ENCODE assay signal across 18 cellular contexts in genomic region chr19:39265321-39265916, GRCh38. TPM values are rescaled to one million over a fixed set of nuclear protein-coding genes. Genes with fewer than 3 reads are reported as not detected.
DNase-seq lines count a peak whose midpoint lies in the region; ATAC-seq, FAIRE-seq and TF ChIP-seq lines count a peak whose summit lies in the region.
"Had no signal": no experiment of that assay in that cellular context is flagged by ENCODE, and none has a peak within 500 bp of the region (broad histone marks: within the 10 kb centered on the region; RNA-seq: fewer than 3 reads in every experiment).

No MANE protein-coding gene starts in this region.

- CTCF ChIA-PET in HEK293 (lab: Yijun Ruan, JAX) = no interaction called here
- CTCF ChIA-PET in H1 (lab: Charles Lee; ENCODE audit: partially characterized antibody) = interaction anchor here (1.0 kb wide), 2 partner anchors 33 to 155 kb away, joined by 3 read pairs; no protein-coding TSS in a partner anchor

- H2AFZ ChIP-seq in H1 (ENCODE audit: low read length) = no peak overlapping the region; the same call in 1 of the 2 replicates

- H3K4me3 ChIP-seq in heart left ventricle (no peak overlapping the region), HEK293 (ENCODE audit: low read depth, low read length) (no peak overlapping the region), H1 (ENCODE audit: extremely low read depth in 1 of 4, insufficient read depth in 2 of 4, low read depth in 3 of 4, low read length in 4 of 4) (peak overlapping the region in 2 of 4 experiments; percentile 13 to 51; a peak in 3 of 8 replicates), skeletal muscle satellite cell (ENCODE audit: low read length) (no peak overlapping the region)
- H3K4me3 ChIP-seq: stomach had no signal

- peaks cover 29 to 73% (median 50%) of the 10 kb centered on the region in 9 donors for H3K27me3 ChIP-seq in heart left ventricle
- peaks cover 38 to 56% (median 41%) of the 10 kb centered on the region in 4 experiments for H3K27me3 ChIP-seq in H1 (replicated peaks in 1 of 4; ENCODE audit: control insufficient read depth in 3 of 4, extremely low read depth in 1 of 4, insufficient read depth in 3 of 4, low read length in 3 of 4)
- peaks cover 56% of the 10 kb centered on the region for H3K27me3 ChIP-seq in skeletal muscle satellite cell (ENCODE audit: control insufficient read depth, insufficient read depth, low read length)

- no peak overlapping the region for H2BK5ac ChIP-seq in H1 (ENCODE audit: low read depth, low read length)

- H3K36me3 ChIP-seq in heart left ventricle = no peaks in the 10 kb centered on the region
- H3K36me3 ChIP-seq in HEK293 (ENCODE audit: control insufficient read depth in 2 of 2, insufficient read depth in 1 of 2, low read length in 2 of 2) = no peaks in the 10 kb centered on the region
- no peaks in the 10 kb centered on the region for H3K36me3 ChIP-seq in H1 (ENCODE audit: control insufficient read depth in 2 of 4, insufficient read depth in 4 of 4, low read length in 3 of 4)
- no peaks in the 10 kb centered on the region for H3K36me3 ChIP-seq in skeletal muscle satellite cell (ENCODE audit: insufficient read depth, low read length)
- H3K36me3 ChIP-seq: stomach had no signal

- no peak overlapping the region for H2BK120ac ChIP-seq in H1 (replicated peaks; ENCODE audit: low read depth, low read length)

- no peak overlapping the region for H3K4ac ChIP-seq in H1 (replicated peaks; ENCODE audit: insufficient read length, low read depth, low read length)

- H4K91ac ChIP-seq in H1 (replicated peaks; ENCODE audit: insufficient read length, low read length) = no peak overlapping the region

- H2BK12ac ChIP-seq in H1 (ENCODE audit: low read depth, low read length) = no peak overlapping the region

- no peak overlapping the region for H3K14ac ChIP-seq in H1 (ENCODE audit: insufficient read length)

- POLR2A ChIA-PET in HEK293 (lab: Yijun Ruan, JAX) (no interaction called here), H1 (lab: Charles Lee; ENCODE audit: partially characterized antibody) (interaction anchor here (0.8 to 1.0 kb wide), 2 partner anchors 126 to 142 kb away, joined by 3 read pairs; partner anchors contain the start of genes MED29 and PAF1)

- H3K27ac ChIP-seq in heart left ventricle (no peak overlapping the region), HEK293 (ENCODE audit: extremely low read depth, low read depth, low read length) (no peak overlapping the region), H1 (ENCODE audit: low read depth, low read length) (no peak overlapping the region)
- H3K27ac ChIP-seq: stomach had no signal

- TF ChIP-seq EP300 in H1 (IDR thresholded peaks at IDR 0.05; ENCODE audit: borderline replicate concordance in 1 of 2, low read depth in 2 of 2, low read length in 2 of 2) = no peak

- DNase-seq in left ventricle myocardium superior = peak; percentile 27
- DNase-seq in heart left ventricle = no peak
- peak in 1 of 2 experiments; percentile 75 for DNase-seq in H1 (ENCODE audit: low read depth in 1 of 2, low spot score in 2 of 2)
- no peak for DNase-seq in GM10266 (ENCODE audit: extremely low spot score)
- no peak for DNase-seq in GM19240 (ENCODE audit: insufficient read length, low spot score)
- no peak for DNase-seq in HuH-7 (ENCODE audit: low spot score)
- DNase-seq: activated CD8-positive, alpha-beta T cell treated with anti-CD3 and anti-CD28 coated beads for 36 hours; CD4-positive, alpha-beta T cell; NCI-H2227 treated with DMSO at 0.1 percent for 48 hours; stomach had no signal

- H2BK15ac ChIP-seq in H1 (ENCODE audit: low read length) = no peak overlapping the region

- peaks cover 0 to 4% of the 10 kb centered on the region in 2 experiments for H4K20me1 ChIP-seq in H1 (replicated peaks in 1 of 2; ENCODE audit: control insufficient read depth in 1 of 2, insufficient read depth in 2 of 2, low read length in 2 of 2)

- H3K9ac ChIP-seq in H1 (replicated peaks in 1 of 4; ENCODE audit: extremely low read depth in 1 of 4, low read depth in 3 of 4, low read length in 3 of 4) = no peak overlapping the region
- no peak overlapping the region for H3K9ac ChIP-seq in skeletal muscle satellite cell (ENCODE audit: low read depth, low read length)

- no peaks in the 10 kb centered on the region for H3K79me1 ChIP-seq in H1 (ENCODE audit: low read depth, low read length)

- H3K4me1 ChIP-seq in heart left ventricle = peaks cover 0 to 18% (median 0%) of the 10 kb centered on the region in 12 donors
- peaks cover 5% of the 10 kb centered on the region for H3K4me1 ChIP-seq in HEK293 (ENCODE audit: control insufficient read depth, insufficient read depth, low read length)
- peaks cover 0 to 13% (median 7%) of the 10 kb centered on the region in 4 experiments; a peak in 4 of 7 replicates for H3K4me1 ChIP-seq in H1 (replicated peaks in 1 of 4; ENCODE audit: control insufficient read depth in 3 of 4, insufficient read depth in 4 of 4, low read length in 3 of 4)
- H3K4me1 ChIP-seq in skeletal muscle satellite cell (ENCODE audit: control insufficient read depth, insufficient read depth, low read length) = peaks cover 9% of the 10 kb centered on the region

- intact Hi-C loops in left ventricle myocardium superior (cut with micrococcal nuclease) = no loop called here
- intact Hi-C loops in heart left ventricle (cut with DNase I) = no loop called here

- no peak overlapping the region for H2AK5ac ChIP-seq in H1 (ENCODE audit: low read depth, low read length)

- H3K9me3 ChIP-seq in heart left ventricle = no peaks in the 10 kb centered on the region
- no peaks in the 10 kb centered on the region for H3K9me3 ChIP-seq in HEK293 (ENCODE audit: control insufficient read depth, insufficient read depth, low read depth, low read length)
- H3K9me3 ChIP-seq in H1 (ENCODE audit: insufficient read depth in 2 of 2, low read depth in 1 of 2, low read length in 1 of 2) = peaks cover 0 to 12% of the 10 kb centered on the region in 2 experiments; a peak in 2 of 4 replicates
- H3K9me3 ChIP-seq in skeletal muscle satellite cell (replicated peaks; ENCODE audit: low read length) = no peaks in the 10 kb centered on the region
- H3K9me3 ChIP-seq: stomach had no signal

- ATAC-seq in left ventricle myocardium superior (no peak), heart left ventricle (no peak)
- ATAC-seq: activated CD8-positive, alpha-beta T cell treated with anti-CD3 and anti-CD28 coated beads for 36 hours; Panc1 had no signal

- H3K23me2 ChIP-seq in H1 (ENCODE audit: low read depth, low read length) = peaks cover 11% of the 10 kb centered on the region; the same call in 1 of the 2 replicates

- TF ChIP-seq CTCF in heart left ventricle (IDR thresholded peaks at IDR 0.05) (no peak), HEK293 (tag by site-specific recombination; IDR thresholded peaks at IDR 0.05) (no peak), H1 (IDR thresholded peaks at IDR 0.05; ENCODE audit: control extremely low read depth in 1 of 3, insufficient read depth in 1 of 3, low read depth in 1 of 3, low read length in 3 of 3) (no peak), GM10266 (IDR thresholded peaks at IDR 0.05; ENCODE audit: control insufficient read depth, insufficient read depth, low read depth, missing control alignments) (no peak)

- 24 to 28% (median 25%) methylated on average over 33 to 39 of the region's 39 CpGs; no CpG with 5 or more reads in 1 of the 4 donors for WGBS in heart left ventricle, 4 donors
- WGBS in H1 (ENCODE audit: extremely low coverage in 1 of 2, insufficient coverage in 1 of 2, insufficient read length in 1 of 2, insufficient replicate concordance in 2 of 2, low coverage in 1 of 2, low lambda C conversion rate in 2 of 2, missing lambda C conversion rate in 1 of 2), 2 experiments = 45% methylated on average over 28 of the region's 39 CpGs; no CpG with 5 or more reads in 1 of the 2 experiments

- TF ChIP-seq POLR2A in heart left ventricle (IDR thresholded peaks at IDR 0.05) = no peak
- no peak for TF ChIP-seq POLR2A in H1 (IDR thresholded peaks at IDR 0.05; ENCODE audit: control extremely low read depth in 1 of 2, low read depth in 2 of 2, low read length in 2 of 2)

- no peak overlapping the region for H2BK20ac ChIP-seq in H1 (ENCODE audit: low read length)

- no peak for TF ChIP-seq RAD21 in H1 (IDR thresholded peaks at IDR 0.05 in 1 of 2, conservative IDR thresholded peaks at IDR 0.05 in 1 of 2; ENCODE audit: low read depth in 2 of 2, low read length in 2 of 2)

- H3K56ac ChIP-seq in H1 (replicated peaks; ENCODE audit: insufficient read length, low read depth, low read length) = no peak overlapping the region

- H3K18ac ChIP-seq in H1 (ENCODE audit: extremely low read depth, low read length) = no peak overlapping the region; the same call in 1 of the 2 replicates

- no peak overlapping the region for H3K23ac ChIP-seq in H1 (ENCODE audit: insufficient read length)

- H3K79me2 ChIP-seq in H1 (ENCODE audit: control insufficient read depth in 1 of 2, insufficient read depth in 2 of 2, low read length in 2 of 2) = no peaks in the 10 kb centered on the region

- no peak overlapping the region for H4K5ac ChIP-seq in H1 (ENCODE audit: insufficient read length, low read depth, low read length)

- H4K8ac ChIP-seq in H1 (ENCODE audit: extremely low read depth, insufficient read depth, low read length) = peak overlapping the region; percentile 85; the same call in 1 of the 2 replicates

- H3K4me2 ChIP-seq in H1 (ENCODE audit: insufficient read depth in 1 of 2, low read depth in 2 of 2, low read length in 2 of 2) (peak overlapping the region; percentile 75 to 80), skeletal muscle satellite cell (ENCODE audit: low read length) (peak overlapping the region; percentile 15)

- no peak for FAIRE-seq in H1 (lab: Jason Lieb, UNC)
- FAIRE-seq: endometrium had no signal

RNA-seq across cellular contexts. Expression of gene IFNL2, which starts 2.8 kb away (rescaled TPM):
- total RNA-seq in left ventricle myocardium superior (not detected), heart left ventricle (not detected)
- polyA plus RNA-seq in heart left ventricle (not detected), H1 (2011; rRNA removed) (not detected in 2 replicates)
- not detected in 2 replicates for total RNA-seq in H1 (2021; fragmentation: NEBNext Ultra II Directional; extraction: Animal tissue kit (Norgen Biotek cat#: 25700))
- not detected for polyA plus RNA-seq in H1 (2011; cell fraction: cytosol; rRNA removed)
- polyA plus RNA-seq in H1 (2011; cell fraction: nucleus; rRNA removed) = not detected
- not detected in 4 replicates for polyA plus RNA-seq in H1 (2012, experiment 1 of 2)
- polyA plus RNA-seq in H1 (2012, experiment 2 of 2) = not detected
- not detected for polyA plus RNA-seq in H1 (2013, experiment 1 of 2)
- not detected for polyA plus RNA-seq in H1 (2013, experiment 2 of 2)
- not detected in 2 replicates for polyA minus RNA-seq in H1 (2011; rRNA and poly(A)+ RNA removed)
- not detected for polyA minus RNA-seq in H1 (2011; cell fraction: cytosol; rRNA and poly(A)+ RNA removed)
- not detected for polyA minus RNA-seq in H1 (2011; cell fraction: nucleus; rRNA and poly(A)+ RNA removed)
- not detected in 2 replicates for total RNA-seq in skeletal muscle satellite cell (2012; rRNA removed)
- total RNA-seq: activated CD8-positive, alpha-beta T cell treated with anti-CD3 and anti-CD28 coated beads for 36 hours; CD4-positive, alpha-beta T cell; H4; left lobe of liver; renal cortical epithelial cell; stomach; T-helper 1 cell treated with Interleukin-12 subunit alpha and Interleukin-12 subunit beta and Interleukin-4 antibody, amounts not matched to agents 30 ng/mL and 1 ng/mL, for 36 hours had no signal
- polyA plus RNA-seq: stomach had no signal

RNA-seq across cellular contexts. Expression of gene IFNL4, which starts 16.8 kb away (rescaled TPM):
- total RNA-seq in left ventricle myocardium superior = not detected
- total RNA-seq in heart left ventricle = not detected
- not detected for polyA plus RNA-seq in heart left ventricle
- not detected in 2 replicates for total RNA-seq in H1 (2021; fragmentation: NEBNext Ultra II Directional; extraction: Animal tissue kit (Norgen Biotek cat#: 25700))
- not detected in 2 replicates for polyA plus RNA-seq in H1 (2011; rRNA removed)
- 0.06 TPM for polyA plus RNA-seq in H1 (2011; cell fraction: cytosol; rRNA removed)
- polyA plus RNA-seq in H1 (2011; cell fraction: nucleus; rRNA removed) = 0.10 TPM
- not detected in 4 replicates for polyA plus RNA-seq in H1 (2012, experiment 1 of 2)
- polyA plus RNA-seq in H1 (2012, experiment 2 of 2) = not detected
- 0.04 TPM for polyA plus RNA-seq in H1 (2013, experiment 1 of 2)
- not detected for polyA plus RNA-seq in H1 (2013, experiment 2 of 2)
- polyA minus RNA-seq in H1 (2011; rRNA and poly(A)+ RNA removed) = not detected in 2 replicates
- polyA minus RNA-seq in H1 (2011; cell fraction: cytosol; rRNA and poly(A)+ RNA removed) = not detected
- not detected for polyA minus RNA-seq in H1 (2011; cell fraction: nucleus; rRNA and poly(A)+ RNA removed)
- total RNA-seq in skeletal muscle satellite cell (2012; rRNA removed) = not detected in 2 replicates
- total RNA-seq: activated CD8-positive, alpha-beta T cell treated with anti-CD3 and anti-CD28 coated beads for 36 hours; CD4-positive, alpha-beta T cell; H4; left lobe of liver; renal cortical epithelial cell; stomach; T-helper 1 cell treated with Interleukin-12 subunit alpha and Interleukin-12 subunit beta and Interleukin-4 antibody, amounts not matched to agents 30 ng/mL and 1 ng/mL, for 36 hours had no signal
- polyA plus RNA-seq: stomach had no signal

RNA-seq across cellular contexts. Expression of gene IFNL3, which starts 20.6 kb away (rescaled TPM):
- not detected for total RNA-seq in left ventricle myocardium superior
- not detected for total RNA-seq in heart left ventricle
- polyA plus RNA-seq in heart left ventricle = not detected
- not detected in 2 replicates for total RNA-seq in H1 (2021; fragmentation: NEBNext Ultra II Directional; extraction: Animal tissue kit (Norgen Biotek cat#: 25700))
- 0.11 TPM in 1 of 2 replicates, not detected in the other for polyA plus RNA-seq in H1 (2011; rRNA removed)
- polyA plus RNA-seq in H1 (2011; cell fraction: cytosol; rRNA removed) = not detected
- polyA plus RNA-seq in H1 (2011; cell fraction: nucleus; rRNA removed) = not detected
- polyA plus RNA-seq in H1 (2012, experiment 1 of 2) = not detected in 4 replicates
- not detected for polyA plus RNA-seq in H1 (2012, experiment 2 of 2)
- not detected for polyA plus RNA-seq in H1 (2013, experiment 1 of 2)
- polyA plus RNA-seq in H1 (2013, experiment 2 of 2) = not detected
- not detected in 2 replicates for polyA minus RNA-seq in H1 (2011; rRNA and poly(A)+ RNA removed)
- polyA minus RNA-seq in H1 (2011; cell fraction: cytosol; rRNA and poly(A)+ RNA removed) = not detected
- polyA minus RNA-seq in H1 (2011; cell fraction: nucleus; rRNA and poly(A)+ RNA removed) = not detected
- not detected in 2 replicates for total RNA-seq in skeletal muscle satellite cell (2012; rRNA removed)
- total RNA-seq: activated CD8-positive, alpha-beta T cell treated with anti-CD3 and anti-CD28 coated beads for 36 hours; CD4-positive, alpha-beta T cell; H4; left lobe of liver; renal cortical epithelial cell; stomach; T-helper 1 cell treated with Interleukin-12 subunit alpha and Interleukin-12 subunit beta and Interleukin-4 antibody, amounts not matched to agents 30 ng/mL and 1 ng/mL, for 36 hours had no signal
- polyA plus RNA-seq: stomach had no signal

RNA-seq across cellular contexts. Expression of gene IFNL1, which starts 30.8 kb away (rescaled TPM):
- total RNA-seq in left ventricle myocardium superior (not detected), heart left ventricle (not detected)
- polyA plus RNA-seq in heart left ventricle (not detected), H1 (2011; rRNA removed) (not detected in 2 replicates)
- total RNA-seq in H1 (2021; fragmentation: NEBNext Ultra II Directional; extraction: Animal tissue kit (Norgen Biotek cat#: 25700)) = not detected in 2 replicates
- not detected for polyA plus RNA-seq in H1 (2011; cell fraction: cytosol; rRNA removed)
- polyA plus RNA-seq in H1 (2011; cell fraction: nucleus; rRNA removed) = not detected
- polyA plus RNA-seq in H1 (2012, experiment 1 of 2) = not detected in 4 replicates
- polyA plus RNA-seq in H1 (2012, experiment 2 of 2) = not detected
- polyA plus RNA-seq in H1 (2013, experiment 1 of 2) = not detected
- not detected for polyA plus RNA-seq in H1 (2013, experiment 2 of 2)
- not detected in 2 replicates for polyA minus RNA-seq in H1 (2011; rRNA and poly(A)+ RNA removed)
- polyA minus RNA-seq in H1 (2011; cell fraction: cytosol; rRNA and poly(A)+ RNA removed) = not detected
- not detected for polyA minus RNA-seq in H1 (2011; cell fraction: nucleus; rRNA and poly(A)+ RNA removed)
- not detected in 2 replicates for total RNA-seq in skeletal muscle satellite cell (2012; rRNA removed)
- total RNA-seq: activated CD8-positive, alpha-beta T cell treated with anti-CD3 and anti-CD28 coated beads for 36 hours; CD4-positive, alpha-beta T cell; H4; left lobe of liver; renal cortical epithelial cell; stomach; T-helper 1 cell treated with Interleukin-12 subunit alpha and Interleukin-12 subunit beta and Interleukin-4 antibody, amounts not matched to agents 30 ng/mL and 1 ng/mL, for 36 hours had no signal
- polyA plus RNA-seq: stomach had no signal

RNA-seq across cellular contexts. Expression of gene LRFN1, which starts 55.2 kb away (rescaled TPM):
- total RNA-seq in left ventricle myocardium superior = 0.35 TPM
- under 1 TPM in 8 of 9 donors, not detected in 1; 0.09 to 0.50 (median 0.28) TPM for total RNA-seq in heart left ventricle
- under 1 TPM; 0.14 to 0.34 TPM for polyA plus RNA-seq in heart left ventricle
- 6.6 and 7.5 TPM in 2 replicates for total RNA-seq in H1 (2021; fragmentation: NEBNext Ultra II Directional; extraction: Animal tissue kit (Norgen Biotek cat#: 25700))
- polyA plus RNA-seq in H1 (2011; rRNA removed) = 2.4 and 6.1 TPM in 2 replicates
- 2.3 TPM for polyA plus RNA-seq in H1 (2011; cell fraction: cytosol; rRNA removed)
- polyA plus RNA-seq in H1 (2011; cell fraction: nucleus; rRNA removed) = 3.7 TPM
- 1.9 to 4.8 TPM (median 3.9 TPM) in 4 replicates for polyA plus RNA-seq in H1 (2012, experiment 1 of 2)
- polyA plus RNA-seq in H1 (2012, experiment 2 of 2) = 3.1 TPM
- 8.1 TPM for polyA plus RNA-seq in H1 (2013, experiment 1 of 2)
- 8.5 TPM for polyA plus RNA-seq in H1 (2013, experiment 2 of 2)
- polyA minus RNA-seq in H1 (2011; rRNA and poly(A)+ RNA removed) = 0.68 and 1.4 TPM in 2 replicates
- 3.8 TPM for polyA minus RNA-seq in H1 (2011; cell fraction: cytosol; rRNA and poly(A)+ RNA removed)
- 5.0 TPM for polyA minus RNA-seq in H1 (2011; cell fraction: nucleus; rRNA and poly(A)+ RNA removed)
- total RNA-seq in skeletal muscle satellite cell (2012; rRNA removed) = 0.25 and 0.44 TPM in 2 replicates
